Comparison of ENCODE assay signal across 14 cellular contexts in the genomic region with DNA sequence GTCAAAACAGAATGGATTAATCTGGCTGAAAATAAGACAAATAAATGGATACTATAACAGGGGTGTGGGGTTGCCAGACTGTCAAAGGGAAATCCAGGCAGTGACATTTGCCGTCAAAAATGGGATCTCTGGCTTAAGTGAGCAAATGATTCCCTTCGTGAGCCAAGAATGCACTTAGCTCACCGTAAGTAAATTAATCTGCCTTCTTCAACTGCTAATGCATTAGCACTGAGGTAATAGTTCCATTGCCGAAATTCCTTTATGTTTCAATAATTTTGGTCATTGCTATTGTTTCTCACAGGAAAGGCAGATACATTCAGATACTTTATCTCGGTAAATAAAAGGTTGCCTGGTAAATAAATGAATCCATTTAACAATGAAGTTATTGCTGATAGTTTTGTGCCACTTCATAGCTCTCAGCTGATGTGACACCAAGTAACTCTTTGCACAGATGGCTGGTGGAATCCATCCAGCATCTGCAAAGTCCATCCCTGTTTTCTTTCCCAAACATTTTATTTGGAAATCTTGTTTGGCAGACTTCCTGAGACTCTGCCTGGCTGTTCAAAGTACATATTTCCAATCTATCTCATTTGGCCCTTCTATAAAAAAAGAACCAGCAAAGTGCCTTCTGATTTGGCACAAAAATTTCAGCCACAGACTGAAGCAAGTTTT.
DNase-seq lines count a peak whose midpoint lies in the region; ATAC-seq and TF ChIP-seq lines count a peak whose summit lies in the region.
"Had no signal": no experiment of that assay in that cellular context is flagged by ENCODE, and none has a peak within 500 bp of the region (broad histone marks: within the 10 kb centered on the region; RNA-seq: fewer than 3 reads in every experiment).

No MANE protein-coding gene starts in this region.

- H3K27me3 ChIP-seq in adipocyte (replicated peaks; ENCODE audit: control insufficient read depth, insufficient read depth, low read length): no peaks in the 10 kb centered on the region

- H3K27ac Mint-ChIP-seq in HFFc6: peak overlapping the region; percentile 56
- H3K27ac Mint-ChIP-seq: CD4-positive, alpha-beta memory T cell; naive B cell had no signal

- peaks cover 6% of the 10 kb centered on the region; the same call in 1 of the 2 replicates for H3K9me3 Mint-ChIP-seq in HFFc6

- ATAC-seq in left lobe of liver (peak; percentile 93), GM21381 (IDR thresholded peaks at IDR 0.05; ENCODE audit: unreplicated experiment) (no peak)
- ATAC-seq: K562 had no signal

- H3K9me3 ChIP-seq in adipocyte (ENCODE audit: control insufficient read depth, low read length): peaks cover 8% of the 10 kb centered on the region

- TF ChIP-seq CTCF in AG09309 (IDR thresholded peaks at IDR 0.05; ENCODE audit: control insufficient read depth, insufficient read depth, low read depth, low read length, missing control alignments) (no peak), HFFc6 (IDR thresholded peaks at IDR 0.05) (no peak)

- H3K36me3 Mint-ChIP-seq in HFFc6 (ENCODE audit: low read depth): peaks cover 6% of the 10 kb centered on the region
- H3K36me3 Mint-ChIP-seq: CD4-positive, alpha-beta memory T cell had no signal

- no peak overlapping the region for H3K4me3 ChIP-seq in AG09309 (ENCODE audit: control insufficient read depth, low read depth, low read length)
- peak overlapping the region; percentile 74 for H3K4me3 ChIP-seq in adipocyte (ENCODE audit: low read length)
- H3K4me3 ChIP-seq: K562 had no signal

- no peaks in the 10 kb centered on the region for H3K27me3 Mint-ChIP-seq in HFFc6 (ENCODE audit: insufficient read depth)
- H3K27me3 Mint-ChIP-seq: CD4-positive, alpha-beta memory T cell; naive B cell had no signal

- peaks cover 67% of the 10 kb centered on the region for H3K4me1 Mint-ChIP-seq in HFFc6 (ENCODE audit: low read depth)
- H3K4me1 Mint-ChIP-seq: CD4-positive, alpha-beta memory T cell; naive B cell had no signal

- peak overlapping the region; percentile 72 for H3K9ac ChIP-seq in adipocyte (ENCODE audit: low read length)

- no peaks in the 10 kb centered on the region for H3K36me3 ChIP-seq in adipocyte (ENCODE audit: control insufficient read depth, insufficient read depth, low read length, severe bottlenecking)

- DNase-seq in AG09309 (ENCODE audit: low read depth): peak; percentile 59
- DNase-seq in HFFc6: peak; percentile 49
- DNase-seq in adipocyte (ENCODE audit: low read depth): no peak
- DNase-seq in left lobe of liver (ENCODE audit: low spot score): peak; percentile 74
- no peak for DNase-seq in germinal center (ENCODE audit: low spot score)
- no peak for DNase-seq in retina
- no peak for DNase-seq in kidney tubule cell (ENCODE audit: low spot score)
- DNase-seq: activated T-cell treated with anti-CD3 and anti-CD28 coated beads for 4 hours; amygdala; CD4-positive, alpha-beta memory T cell; naive B cell; NCI-H2227 treated with DMSO at 0.1 percent for 48 hours had no signal

- H3K4me1 ChIP-seq in adipocyte (ENCODE audit: control insufficient read depth, insufficient read depth, low read length): peaks cover 39% of the 10 kb centered on the region

- peak overlapping the region; percentile 51 for H3K4me3 Mint-ChIP-seq in HFFc6
- H3K4me3 Mint-ChIP-seq: CD4-positive, alpha-beta memory T cell; naive B cell had no signal

Comparison
In these comparisons a context has a peak if more than half of its experiments do, and no peak if none do; other contexts are left out.
1. DNase-seq: peak in AG09309 (single experiment), HFFc6 (single experiment) and left lobe of liver (single experiment); none in adipocyte (single experiment), germinal center (single experiment), retina (single experiment) and kidney tubule cell (single experiment).